ENCODE assay signal across 24 cellular contexts in genomic region chr3:24972491-24972890, GRCh38.
"Had no signal": no experiment of that assay in that cellular context is flagged by ENCODE, and none has a peak within 500 bp of the region (broad histone marks: within the 10 kb centered on the region; RNA-seq: fewer than 3 reads in every experiment).

No MANE protein-coding gene starts in this region.

- H3K27ac Mint-ChIP-seq: activated CD4-positive, alpha-beta memory T cell treated with anti-CD3 and anti-CD28 coated beads, Interleukin-2, amount 10 ng/mL, durations not matched to agents 7 days and 5 days; activated CD4-positive, alpha-beta T cell treated with anti-CD3 and anti-CD28 coated beads, Interleukin-2, amount 10 ng/mL, durations not matched to agents 7 days and 5 days; activated naive CD8-positive, alpha-beta T cell; activated T-cell treated with anti-CD3 and anti-CD28 coated beads, Interleukin-2, amount 50 U/mL, for 24 hours; activated T-cell treated with anti-CD3 and anti-CD28 coated beads, Interleukin-2, amount 50 U/mL, for 72 hours; activated T-helper 17 cell treated with anti-CD3 and anti-CD28 coated beads, Interleukin-2, amount 50 U/mL, for 72 hours; WTC11 had no signal

- H3K9me3 Mint-ChIP-seq: activated T-cell treated with anti-CD3 and anti-CD28 coated beads, Interleukin-2, amount 50 U/mL, for 72 hours had no signal

- ATAC-seq: activated T-cell treated with anti-CD3 and anti-CD28 coated beads, Interleukin-2, amount 50 U/mL, for 72 hours; activated T-helper 17 cell treated with anti-CD3 and anti-CD28 coated beads, Interleukin-2, amount 50 U/mL, for 72 hours; WTC11 had no signal

- H3K4me3 Mint-ChIP-seq: activated CD4-positive, alpha-beta memory T cell treated with anti-CD3 and anti-CD28 coated beads, Interleukin-2, amount 10 ng/mL, durations not matched to agents 7 days and 5 days; activated CD4-positive, alpha-beta T cell treated with anti-CD3 and anti-CD28 coated beads, Interleukin-2, amount 10 ng/mL, durations not matched to agents 7 days and 5 days; activated naive CD8-positive, alpha-beta T cell; activated T-cell treated with anti-CD3 and anti-CD28 coated beads, Interleukin-2, amount 50 U/mL, for 24 hours; activated T-cell treated with anti-CD3 and anti-CD28 coated beads, Interleukin-2, amount 50 U/mL, for 72 hours; activated T-helper 17 cell treated with anti-CD3 and anti-CD28 coated beads, Interleukin-2, amount 50 U/mL, for 72 hours; WTC11 had no signal

- H3K4me1 Mint-ChIP-seq: activated CD4-positive, alpha-beta memory T cell treated with anti-CD3 and anti-CD28 coated beads, Interleukin-2, amount 10 ng/mL, durations not matched to agents 7 days and 5 days; activated CD4-positive, alpha-beta T cell treated with anti-CD3 and anti-CD28 coated beads, Interleukin-2, amount 10 ng/mL, durations not matched to agents 7 days and 5 days; activated T-helper 17 cell treated with anti-CD3 and anti-CD28 coated beads, Interleukin-2, amount 50 U/mL, for 72 hours; WTC11 had no signal

- H3K36me3 Mint-ChIP-seq: activated naive CD8-positive, alpha-beta T cell; WTC11 had no signal

- H3K27me3 Mint-ChIP-seq: activated CD4-positive, alpha-beta memory T cell treated with anti-CD3 and anti-CD28 coated beads, Interleukin-2, amount 10 ng/mL, durations not matched to agents 7 days and 5 days; activated CD4-positive, alpha-beta T cell treated with anti-CD3 and anti-CD28 coated beads, Interleukin-2, amount 10 ng/mL, durations not matched to agents 7 days and 5 days; activated naive CD8-positive, alpha-beta T cell; activated T-cell treated with anti-CD3 and anti-CD28 coated beads, Interleukin-2, amount 50 U/mL, for 24 hours; activated T-helper 17 cell treated with anti-CD3 and anti-CD28 coated beads, Interleukin-2, amount 50 U/mL, for 72 hours had no signal

- DNase-seq: activated CD4-positive, alpha-beta memory T cell treated with anti-CD3 and anti-CD28 coated beads, Interleukin-2, amount 10 ng/mL, durations not matched to agents 7 days and 5 days; activated CD4-positive, alpha-beta T cell treated with anti-CD3 and anti-CD28 coated beads for 1 hour; activated CD4-positive, alpha-beta T cell treated with anti-CD3 and anti-CD28 coated beads for 4 hours; activated CD4-positive, alpha-beta T cell treated with anti-CD3 and anti-CD28 coated beads, Interleukin-2, amount 10 ng/mL, durations not matched to agents 7 days and 5 days; activated CD4-positive, alpha-beta T cell treated with anti-CD3 and anti-CD28 coated beads, Interleukin-2, amount 50 U/mL, for 4 hours; activated CD8-positive, alpha-beta memory T cell treated with anti-CD3 and anti-CD28 coated beads, Interleukin-2, amount 50 U/mL, for 48 hours; activated effector memory CD4-positive, alpha-beta T cell treated with Interleukin-2 at 50 U/mL for 16 hours; activated gamma-delta T cell treated with Interleukin-2 at 50 U/mL for 16 hours; activated naive CD4-positive, alpha-beta T cell treated with anti-CD3 and anti-CD28 coated beads, Interleukin-2, amount 50 U/mL, for 16 hours; activated naive CD4-positive, alpha-beta T cell treated with Interleukin-2 at 50 U/mL for 16 hours; activated T-cell treated with anti-CD3 and anti-CD28 coated beads for 4 hours; activated T-cell treated with anti-CD3 and anti-CD28 coated beads, Interleukin-2, amount 50 U/mL, for 24 hours; activated T-cell treated with anti-CD3 and anti-CD28 coated beads, Interleukin-2, amount 50 U/mL, for 72 hours; amniotic stem cell; anterior cingulate cortex; caudate nucleus; colonic mucosa; effector CD8-positive, alpha-beta T cell; esophagus squamous epithelium; head of caudate nucleus; T-helper 2 cell had no signal
